ENCODE assay signal across 2 cellular contexts in genomic region chr5:3590967-3591900, GRCh38.
TF ChIP-seq lines count a peak whose summit lies in the region.

No MANE protein-coding gene starts in this region.

TF ChIP-seq in SK-N-SH, 30 proteins besides CTCF, POLR2A, EP300 and RAD21 (continued from another document):
- TF ChIP-seq RCOR1 (IDR thresholded peaks at IDR 0.05; ENCODE audit: low read length) (no peak), RFX5 (IDR thresholded peaks at IDR 0.05; ENCODE audit: low read length) (no peak), USF1 (IDR thresholded peaks at IDR 0.05; ENCODE audit: borderline replicate concordance, low read depth) (no peak)

TF ChIP-seq in SK-N-SH treated with all-trans-retinoic acid at 6 μM for 48 hours, 23 proteins besides CTCF, POLR2A, EP300 and RAD21 (continued from another document):
- no peak for TF ChIP-seq PATZ1 (CRISPR knock-in tag; IDR thresholded peaks at IDR 0.05; ENCODE audit: borderline replicate concordance)
- TF ChIP-seq OSR1 (CRISPR knock-in tag; IDR thresholded peaks at IDR 0.05): no peak
- TF ChIP-seq SNAI2 (CRISPR knock-in tag; IDR thresholded peaks at IDR 0.05): no peak
- no peak for TF ChIP-seq ZNF70 (CRISPR knock-in tag; IDR thresholded peaks at IDR 0.05)
- no peak for TF ChIP-seq CSRNP3 (CRISPR knock-in tag; IDR thresholded peaks at IDR 0.05)
- no peak for TF ChIP-seq ISL1 (CRISPR knock-in tag; IDR thresholded peaks at IDR 0.05)
- no peak for TF ChIP-seq RARB (CRISPR knock-in tag; IDR thresholded peaks at IDR 0.05)
- no peak for TF ChIP-seq ZNF8 (CRISPR knock-in tag; IDR thresholded peaks at IDR 0.05)
- no peak for TF ChIP-seq ZC3H10 (CRISPR knock-in tag; IDR thresholded peaks at IDR 0.05)
- TF ChIP-seq CSDC2 (CRISPR knock-in tag; IDR thresholded peaks at IDR 0.05): no peak
- TF ChIP-seq TCF4 (CRISPR knock-in tag; IDR thresholded peaks at IDR 0.05; ENCODE audit: borderline replicate concordance): no peak
- no peak for TF ChIP-seq ZFP30 (CRISPR knock-in tag; IDR thresholded peaks at IDR 0.05)
- TF ChIP-seq CREB5 (CRISPR knock-in tag; IDR thresholded peaks at IDR 0.05; ENCODE audit: low read depth): no peak
- no peak for TF ChIP-seq GLIS3 (CRISPR knock-in tag; IDR thresholded peaks at IDR 0.05)
- TF ChIP-seq TOX (CRISPR knock-in tag; IDR thresholded peaks at IDR 0.05; ENCODE audit: borderline replicate concordance): no peak
- no peak for TF ChIP-seq TSHZ2 (CRISPR knock-in tag; IDR thresholded peaks at IDR 0.05)
- no peak for TF ChIP-seq ZNF565 (CRISPR knock-in tag; conservative IDR thresholded peaks at IDR 0.05; ENCODE audit: low read depth)
- no peak for TF ChIP-seq BACH2 (CRISPR knock-in tag; IDR thresholded peaks at IDR 0.05; ENCODE audit: borderline replicate concordance)
- no peak for TF ChIP-seq POU6F1 (CRISPR knock-in tag; IDR thresholded peaks at IDR 0.05; ENCODE audit: borderline replicate concordance, low read depth)
